2 cellular contexts compared by ENCODE assay signal in the genomic region with DNA sequence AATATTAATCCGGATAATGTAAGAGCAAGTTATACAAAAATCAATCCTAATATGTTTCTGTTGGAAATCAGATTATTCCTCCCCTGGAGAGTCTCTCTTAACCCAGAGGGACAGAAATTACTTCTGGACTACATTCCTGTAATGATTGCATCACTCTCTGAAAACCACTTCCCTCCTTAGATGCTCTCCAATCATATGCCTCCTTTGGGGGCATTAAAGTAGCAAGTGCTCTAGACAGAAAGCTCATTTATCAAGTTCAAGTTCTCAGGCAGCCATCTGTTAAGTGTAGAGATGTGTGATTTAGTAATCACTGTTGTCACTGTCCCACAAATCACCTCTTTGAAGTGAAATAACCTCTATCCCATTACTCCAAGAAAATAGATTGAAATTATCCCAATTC.
TF ChIP-seq lines count a peak whose summit lies in the region.

No MANE protein-coding gene starts in this region.

TF ChIP-seq in HepG2, 621 proteins besides CTCF, POLR2A, EP300 and RAD21:
- TF ChIP-seq CEBPB (IDR thresholded peaks at IDR 0.05; ENCODE audit: borderline replicate concordance, low read depth, low read length) (0 out of 2 replicates have a peak, but pooled peaks have one; percentile 43), ADNP (CRISPR knock-in tag; IDR thresholded peaks at IDR 0.05) (no peak)

TF ChIP-seq in SK-N-SH, 30 proteins besides CTCF, POLR2A, EP300 and RAD21:
- no peak for TF ChIP-seq TEAD4 (IDR thresholded peaks at IDR 0.05; ENCODE audit: borderline replicate concordance, insufficient read depth)
- peak; percentile 18; the same call in 1 of the 2 replicates for TF ChIP-seq GATA2 (CRISPR knock-in tag; IDR thresholded peaks at IDR 0.05)
TF ChIP-seq in SK-N-SH: peak in this region for 1.
